1 cellular context compared by ENCODE assay signal in genomic region chr1:15799928-15800835, GRCh38.
TF ChIP-seq lines count a peak whose summit lies in the region.

No MANE protein-coding gene starts in this region.

TF ChIP-seq in GM23338, 12 proteins besides CTCF, POLR2A, EP300 and RAD21 (continued from another document):
- TF ChIP-seq ZNF462 (CRISPR knock-in tag; IDR thresholded peaks at IDR 0.05) (no peak), POLR2AphosphoS5 (IDR thresholded peaks at IDR 0.05; ENCODE audit: low read depth) (no peak), NANOG (IDR thresholded peaks at IDR 0.05; ENCODE audit: borderline replicate concordance) (no peak), JUNB (IDR thresholded peaks at IDR 0.05; ENCODE audit: unreplicated experiment) (no peak), EZH2phosphoT487 (IDR thresholded peaks at IDR 0.05; ENCODE audit: unreplicated experiment) (no peak), ZNF114 (CRISPR knock-in tag; IDR thresholded peaks at IDR 0.05) (no peak), STAT1 (IDR thresholded peaks at IDR 0.05; ENCODE audit: unreplicated experiment) (no peak), CREB1 (CRISPR knock-in tag; IDR thresholded peaks at IDR 0.05; ENCODE audit: low read depth) (no peak), ZNF331 (CRISPR knock-in tag; IDR thresholded peaks at IDR 0.05; ENCODE audit: low read depth) (no peak)
TF ChIP-seq in GM23338: peak in this region for 0.
